8 cellular contexts compared by ENCODE assay signal in genomic region chr6:5850848-5851255, GRCh38.
DNase-seq lines count a peak whose midpoint lies in the region; ATAC-seq, FAIRE-seq and TF ChIP-seq lines count a peak whose summit lies in the region.

No MANE protein-coding gene starts in this region.

- no peak for FAIRE-seq in K562 (lab: Jason Lieb, UNC)

- no peak for DNase-seq in CD4-positive, alpha-beta memory T cell
- no peak for DNase-seq in K562 (ENCODE audit: extremely low read depth in 1 of 4, low spot score in 3 of 4)
- DNase-seq in mesothelial cell of epicardium (ENCODE audit: low spot score in 2 of 2, unreplicated experiment in 2 of 2), result no peak
- no peak for DNase-seq in 8988T
- no peak for DNase-seq in hippocampal formation (lab: John Stamatoyannopoulos, UW)
- no peak for DNase-seq in stimulated activated naive CD4-positive, alpha-beta T cell treated with Interleukin-2 at 50 U/mL for 16 hours (lab: John Stamatoyannopoulos, UW)
- no peak for DNase-seq in activated CD8-positive, alpha-beta memory T cell treated with anti-CD3 and anti-CD28 coated beads, Interleukin-2, amount 50 U/mL, for 4 hours

- CTCF ChIA-PET in CD4-positive, alpha-beta memory T cell (lab: Charles Lee; ENCODE audit: partially characterized antibody), result no interaction called here
- CTCF ChIA-PET in K562 (lab: Yijun Ruan, JAX; ENCODE audit: low intra/inter-chr PET ratio), result no interaction called here

- POLR2A ChIA-PET in CD4-positive, alpha-beta memory T cell (lab: Charles Lee; ENCODE audit: partially characterized antibody), result interaction anchor here (0.6 to 1.7 kb wide), 2 partner anchors 26 to 58 kb away, joined by 3 to 8 read pairs; no protein-coding TSS in a partner anchor
- POLR2A ChIA-PET in K562 (lab: Yijun Ruan, JAX), result interaction anchor here (0.6 to 0.7 kb wide), 2 partner anchors 10 to 442 kb away, joined by 3 to 6 read pairs; no protein-coding TSS in a partner anchor

- H3K4me1 ChIP-seq in CD4-positive, alpha-beta memory T cell (ENCODE audit: insufficient read depth, low read length), result peaks cover 15% of the 10 kb centered on the region
- H3K4me1 ChIP-seq in K562 (replicated peaks in 1 of 2; ENCODE audit: control insufficient read depth in 2 of 2, insufficient read depth in 2 of 2, low read length in 2 of 2), result peaks cover 0 to 5% of the 10 kb centered on the region in 2 experiments; a peak in 1 of 5 replicates

- peak overlapping the region; percentile 29 to 68 for H3K4me3 ChIP-seq in CD4-positive, alpha-beta memory T cell (ENCODE audit: low read length in 2 of 2)
- 0 out of 2 replicates have a peak overlapping the region, but pooled peaks have one; percentile 7 for H3K4me3 ChIP-seq in K562

- H3K9me3 ChIP-seq in CD4-positive, alpha-beta memory T cell (ENCODE audit: control insufficient read depth in 1 of 2, low read length in 2 of 2), result no peaks in the 10 kb centered on the region
- H3K9me3 ChIP-seq in K562 (replicated peaks; ENCODE audit: control insufficient read depth, insufficient read depth, low read depth, low read length), result no peaks in the 10 kb centered on the region

- H3K9ac ChIP-seq in K562 (ENCODE audit: insufficient read depth in 1 of 2, low read depth in 2 of 2, low read length in 2 of 2), result no peak overlapping the region

- in situ Hi-C loops in K562 (cut with MboI), result no loop called here

- no peaks in the 10 kb centered on the region for H3K36me3 Mint-ChIP-seq in CD4-positive, alpha-beta memory T cell
- H3K36me3 Mint-ChIP-seq in mesothelial cell of epicardium, result no peaks in the 10 kb centered on the region

- H3K36me3 ChIP-seq in CD4-positive, alpha-beta memory T cell (ENCODE audit: insufficient read depth, low read length), result no peaks in the 10 kb centered on the region
- no peaks in the 10 kb centered on the region for H3K36me3 ChIP-seq in K562 (ENCODE audit: control insufficient read depth, insufficient read depth, low read length)

- H3K27ac Mint-ChIP-seq in CD4-positive, alpha-beta memory T cell, result peak overlapping the region in 5 of 7 donors; percentile 44 to 96 (median 86)
- no peak overlapping the region for H3K27ac Mint-ChIP-seq in mesothelial cell of epicardium

- H3K4me3 Mint-ChIP-seq in CD4-positive, alpha-beta memory T cell, result peak overlapping the region; percentile 80 to 92 (median 86)
- H3K4me3 Mint-ChIP-seq in mesothelial cell of epicardium, result peak overlapping the region; percentile 58

- H3K27me3 ChIP-seq in CD4-positive, alpha-beta memory T cell (ENCODE audit: insufficient read depth, low read length), result no peaks in the 10 kb centered on the region
- peaks cover 25 to 58% of the 10 kb centered on the region in 2 experiments; a peak in 4 of 5 replicates for H3K27me3 ChIP-seq in K562 (ENCODE audit: control insufficient read depth in 2 of 2, insufficient read depth in 2 of 2, low read length in 2 of 2)

- under 1% methylated on average over 16 of the region's 16 CpGs for WGBS in K562 (ENCODE audit: insufficient coverage, low coverage, missing lambda C conversion rate)

- ATAC-seq in HG02678 (IDR thresholded peaks at IDR 0.05; ENCODE audit: unreplicated experiment) (peak; percentile 6), K562 (no peak; the same call in 2 of the 3 replicates)

- H3K27me3 Mint-ChIP-seq in CD4-positive, alpha-beta memory T cell, result peaks cover 3% of the 10 kb centered on the region in 2 donors
- H3K27me3 Mint-ChIP-seq in mesothelial cell of epicardium (ENCODE audit: low read depth), result peaks cover 94% of the 10 kb centered on the region

- H3K4me2 ChIP-seq in K562 (ENCODE audit: insufficient read depth, low read length), result no peak overlapping the region

- TF ChIP-seq CTCF in K562 (IDR thresholded peaks at IDR 0.05 in 2 of 3, conservative IDR thresholded peaks at IDR 0.05 in 1 of 3; ENCODE audit: insufficient read depth in 2 of 3, low read depth in 1 of 3, low read length in 3 of 3) (no peak), mesothelial cell of epicardium (IDR thresholded peaks at IDR 0.05; ENCODE audit: unreplicated experiment) (no peak)

- H3K9me3 Mint-ChIP-seq in CD4-positive, alpha-beta memory T cell, result peaks cover 0 to 2% (median 0%) of the 10 kb centered on the region in 8 donors
- peaks cover 4% of the 10 kb centered on the region for H3K9me3 Mint-ChIP-seq in mesothelial cell of epicardium

- H3K4me1 Mint-ChIP-seq in CD4-positive, alpha-beta memory T cell, result peaks cover 0 to 13% (median 7%) of the 10 kb centered on the region in 4 donors
- H3K4me1 Mint-ChIP-seq in mesothelial cell of epicardium, result peaks cover 6% of the 10 kb centered on the region

- H3K9me1 ChIP-seq in K562 (ENCODE audit: control insufficient read depth, insufficient read depth, low read length), result no peaks in the 10 kb centered on the region

- no peaks in the 10 kb centered on the region for H3K79me2 ChIP-seq in K562 (ENCODE audit: control insufficient read depth, insufficient read depth, low read length)

- intact Hi-C loops in CD4-positive, alpha-beta memory T cell (cut with micrococcal nuclease), result loop anchor here (1.0 kb wide), 1 partner anchor 15 kb away; no protein-coding TSS in a partner anchor
- intact Hi-C loops in K562 (cut with micrococcal nuclease), result no loop called here

- BruUV-seq in K562 (replicated peaks; lab: Mats Ljungman, UMichigan), result no TSS peak

- TF ChIP-seq RAD21 in K562 (CRISPR knock-in tag; conservative IDR thresholded peaks at IDR 0.05 in 1 of 2, IDR thresholded peaks at IDR 0.05 in 1 of 2), result no peak

- H2AFZ ChIP-seq in K562 (ENCODE audit: low read depth, low read length), result 0 out of 2 replicates have a peak overlapping the region, but pooled peaks have one; percentile 16

- TF ChIP-seq EP300 in K562 (IDR thresholded peaks at IDR 0.05; ENCODE audit: low read length), result no peak

- H3K27ac ChIP-seq in CD4-positive, alpha-beta memory T cell (ENCODE audit: low read depth, low read length), result peak overlapping the region; percentile 56
- no peak overlapping the region for H3K27ac ChIP-seq in K562 (ENCODE audit: extremely low read depth, low read depth, low read length)

- H4K20me1 ChIP-seq in K562 (replicated peaks; ENCODE audit: control insufficient read depth, insufficient read depth, low read length), result no peaks in the 10 kb centered on the region

- no peak for TF ChIP-seq POLR2A in K562 (conservative IDR thresholded peaks at IDR 0.05)

TF ChIP-seq in K562, 482 proteins besides CTCF, POLR2A, EP300 and RAD21 (continues in another document):
- TF ChIP-seq E2F5 (CRISPR knock-in tag; IDR thresholded peaks at IDR 0.05), result no peak
- no peak for TF ChIP-seq U2AF1 (optimal IDR thresholded peaks at IDR 0.05; ENCODE audit: low read depth, low read length)
- TF ChIP-seq FOXK2 (conservative IDR thresholded peaks at IDR 0.05 in 1 of 2, IDR thresholded peaks at IDR 0.05 in 1 of 2; ENCODE audit: low read depth in 2 of 2), result no peak
- TF ChIP-seq GTF3C2 (IDR thresholded peaks at IDR 0.05; ENCODE audit: borderline replicate concordance, extremely low read depth, insufficient read length), result no peak
- TF ChIP-seq ZC3H11A (IDR thresholded peaks at IDR 0.05; ENCODE audit: low read depth, low read length), result no peak
- TF ChIP-seq TBP (optimal IDR thresholded peaks at IDR 0.05; ENCODE audit: low read depth, low read length), result no peak
- no peak for TF ChIP-seq CREB3 (tag; conservative IDR thresholded peaks at IDR 0.05; ENCODE audit: low read depth)
- TF ChIP-seq CBFA2T2 (conservative IDR thresholded peaks at IDR 0.05), result no peak
